ENCODE assay signal across 17 cellular contexts in the genomic region with DNA sequence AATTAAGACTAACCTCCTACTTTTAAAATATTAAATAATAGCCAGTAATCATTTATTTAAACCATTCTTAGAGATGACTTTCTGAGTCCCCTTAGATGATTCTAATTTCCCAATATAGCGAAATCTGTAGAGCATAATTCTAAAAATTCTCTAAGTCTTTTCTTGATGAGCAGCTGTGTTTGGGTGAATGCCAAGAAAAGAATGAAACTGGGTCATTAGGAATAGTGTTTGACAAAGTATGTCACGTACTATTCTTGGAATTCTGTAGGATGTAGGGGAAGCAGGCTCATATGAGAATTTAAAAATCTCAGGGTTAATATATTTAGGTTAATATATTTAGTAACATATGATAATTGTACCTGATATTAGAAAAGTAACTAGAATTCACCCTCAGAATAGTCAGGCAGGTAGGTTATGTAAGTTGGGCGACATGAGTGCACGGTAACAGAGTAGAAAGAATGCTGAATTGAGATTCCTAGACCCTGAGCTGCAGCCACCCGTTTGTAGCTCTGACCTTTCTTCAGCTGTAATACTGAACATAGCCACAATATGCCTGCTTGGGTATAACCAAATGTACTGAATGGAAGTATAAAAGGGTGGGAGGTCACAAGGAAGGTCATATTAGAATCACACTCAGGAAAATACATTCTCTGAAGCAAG.
DNase-seq lines count a peak whose midpoint lies in the region; ATAC-seq, FAIRE-seq and TF ChIP-seq lines count a peak whose summit lies in the region.
"Had no signal": no experiment of that assay in that cellular context is flagged by ENCODE, and none has a peak within 500 bp of the region (broad histone marks: within the 10 kb centered on the region; RNA-seq: fewer than 3 reads in every experiment).

No MANE protein-coding gene starts in this region.

- H4K20me1 ChIP-seq in GM12878 (ENCODE audit: control insufficient read depth, insufficient read depth) = no peaks in the 10 kb centered on the region

- no peak overlapping the region for H3K27ac ChIP-seq in GM12878 (ENCODE audit: control insufficient read depth, insufficient read depth)
- H3K27ac ChIP-seq in RWPE1 = no peak overlapping the region

- no peaks in the 10 kb centered on the region; the same call in 2 of the 3 replicates for H3K9me3 ChIP-seq in GM12878 (replicated peaks; ENCODE audit: control insufficient read depth, insufficient read depth, low read length)

- CTCF ChIA-PET in GM12878 (lab: Yijun Ruan, JAX) (interaction anchor here (1.0 kb wide), 1 partner anchor 18 kb away, joined by 3 read pairs; no protein-coding TSS in a partner anchor), RWPE1 (lab: Yijun Ruan, JAX) (interaction anchor here (0.7 kb wide), 1 partner anchor 1660 kb away, joined by 3 read pairs; no protein-coding TSS in a partner anchor)

- no peaks in the 10 kb centered on the region for H3K27me3 Mint-ChIP-seq in glutamatergic neuron (ENCODE audit: unreplicated experiment)
- H3K27me3 Mint-ChIP-seq: CD4-positive, alpha-beta memory T cell had no signal

- WGBS in GM12878 (ENCODE audit: insufficient coverage, insufficient replicate concordance, low lambda C conversion rate, missing lambda C conversion rate) = 13% methylated on average over 5 of the region's 5 CpGs

- TF ChIP-seq CTCF in GM12878 (IDR thresholded peaks at IDR 0.05 in 2 of 3, conservative IDR thresholded peaks at IDR 0.05 in 1 of 3; ENCODE audit: control insufficient read depth in 2 of 3, extremely low read depth in 1 of 3, insufficient read depth in 1 of 3, low read depth in 3 of 3, low read length in 3 of 3) (no peak), glutamatergic neuron (IDR thresholded peaks at IDR 0.05; ENCODE audit: partially characterized antibody, unreplicated experiment) (no peak), RWPE1 (conservative IDR thresholded peaks at IDR 0.05; ENCODE audit: low read depth) (no peak)

- H3K4me2 ChIP-seq in GM12878 (ENCODE audit: control insufficient read depth, insufficient read depth) = no peak overlapping the region
- H3K4me2 ChIP-seq: GM23338 had no signal

- DNase-seq in GM12878 (ENCODE audit: low read depth, low spot score) (no peak), kidney tubule cell (ENCODE audit: low spot score) (peak; percentile 1), putamen (ENCODE audit: low spot score) (peak; percentile 70), glutamatergic neuron (no peak), NCI-H446 (lab: John Stamatoyannopoulos, UW) (no peak), RWPE1 (ENCODE audit: low spot score) (no peak)
- DNase-seq: Calu3; CD4-positive, alpha-beta memory T cell; COR-L47; DMS53; DMS79 treated with DMSO at 0.1 percent for 48 hours; H9 had no signal

- no peaks in the 10 kb centered on the region for H3K79me2 ChIP-seq in GM12878 (ENCODE audit: control insufficient read depth, insufficient read depth, low read length)

- no TSS peak for BruUV-seq in GM12878 (replicated peaks; lab: Mats Ljungman, UMichigan)

- SMC1A ChIA-PET in GM12878 (lab: Charles Lee; ENCODE audit: uncharacterized antibody, unreplicated experiment) = interaction anchor here (0.8 to 2.7 kb wide), 8 partner anchors 8 to 526 kb away, joined by 3 to 9 read pairs (median 3); no protein-coding TSS in a partner anchor

- H3K27me3 ChIP-seq in GM12878 (replicated peaks in 1 of 2; ENCODE audit: control insufficient read depth in 2 of 2, insufficient read depth in 2 of 2, low read length in 1 of 2) = no peaks in the 10 kb centered on the region

- TF ChIP-seq EP300 in GM12878 (IDR thresholded peaks at IDR 0.05; ENCODE audit: borderline replicate concordance in 1 of 2, control insufficient read depth in 1 of 2, low read depth in 2 of 2, low read length in 2 of 2) = no peak

- in situ Hi-C loops in GM12878 (cut with MboI) = no loop called here

- no peak for FAIRE-seq in GM12878 (lab: Jason Lieb, UNC)
- FAIRE-seq: G401.6, GM19239 had no signal

- no peaks in the 10 kb centered on the region for H3K9me3 Mint-ChIP-seq in glutamatergic neuron (ENCODE audit: unreplicated experiment)

- H3K36me3 ChIP-seq in GM12878 (ENCODE audit: control insufficient read depth in 2 of 2, insufficient read depth in 2 of 2, low read length in 1 of 2) = no peaks in the 10 kb centered on the region

- POLR2A ChIA-PET in GM12878 (lab: Charles Lee) (interaction anchor here (1.0 to 1.1 kb wide), 2 partner anchors 13 to 80 kb away, joined by 3 to 4 read pairs; no protein-coding TSS in a partner anchor), RWPE1 (lab: Yijun Ruan, JAX; ENCODE audit: low non-redundant PET) (no interaction called here)

- no peaks in the 10 kb centered on the region for H3K4me1 Mint-ChIP-seq in glutamatergic neuron (ENCODE audit: low read depth, unreplicated experiment)
- H3K4me1 Mint-ChIP-seq: CD4-positive, alpha-beta memory T cell had no signal

- H3K27ac Mint-ChIP-seq in glutamatergic neuron (ENCODE audit: unreplicated experiment) = no peak overlapping the region
- H3K27ac Mint-ChIP-seq: CD4-positive, alpha-beta memory T cell; GM23338; H9 had no signal

- ATAC-seq in GM12878 = peak; percentile 44
- no peak for ATAC-seq in HG03565 (IDR thresholded peaks at IDR 0.05; ENCODE audit: unreplicated experiment)
- ATAC-seq: GM23338, HCT116 had no signal

- intact Hi-C loops in GM12878 (cut with micrococcal nuclease; ENCODE audit: unreplicated experiment) = loop anchor here (5.0 kb wide), 1 partner anchor 355 kb away; no protein-coding TSS in a partner anchor

- H2AFZ ChIP-seq in GM12878 (ENCODE audit: control insufficient read depth, low read depth, low read length) = no peak overlapping the region
- H2AFZ ChIP-seq: GM23338 had no signal

- no peak overlapping the region for H3K4me3 Mint-ChIP-seq in glutamatergic neuron (ENCODE audit: unreplicated experiment)
- H3K4me3 Mint-ChIP-seq: CD4-positive, alpha-beta memory T cell; GM23338; H9 had no signal

- no peak overlapping the region for H3K9ac ChIP-seq in GM12878 (ENCODE audit: control insufficient read depth, insufficient read depth, low read length)

- no peak for TF ChIP-seq RAD21 in GM12878 (IDR thresholded peaks at IDR 0.05; ENCODE audit: insufficient read depth, low read depth, low read length)

- TF ChIP-seq POLR2A in GM12878 (IDR thresholded peaks at IDR 0.05; ENCODE audit: low read depth, low read length) = no peak

- H3K4me1 ChIP-seq in GM12878 (ENCODE audit: control insufficient read depth, insufficient read depth, low read length) = no peaks in the 10 kb centered on the region

- RAD21 ChIA-PET in GM12878 (lab: Charles Lee; ENCODE audit: unreplicated experiment) = interaction anchor here (0.6 to 10.4 kb wide), 6 partner anchors 15 to 211 kb away, joined by 3 to 145 read pairs (median 3); no protein-coding TSS in a partner anchor

- no peak overlapping the region for H3K4me3 ChIP-seq in GM12878
- H3K4me3 ChIP-seq: GM23338 had no signal

- H3K36me3 Mint-ChIP-seq in glutamatergic neuron (ENCODE audit: unreplicated experiment) = no peaks in the 10 kb centered on the region
- H3K36me3 Mint-ChIP-seq: CD4-positive, alpha-beta memory T cell had no signal

TF ChIP-seq in GM12878, 131 proteins besides CTCF, POLR2A, EP300 and RAD21 (continues in another document):
- TF ChIP-seq ZZZ3 (IDR thresholded peaks at IDR 0.05; ENCODE audit: control insufficient read depth, insufficient read length, low read depth) (no peak), BRCA1 (IDR thresholded peaks at IDR 0.05; ENCODE audit: low read depth, low read length) (no peak), SREBF1 (IDR thresholded peaks at IDR 0.05; ENCODE audit: low read length) (no peak), BMI1 (IDR thresholded peaks at IDR 0.05; ENCODE audit: borderline replicate concordance) (no peak), CREB1 (IDR thresholded peaks at IDR 0.05; ENCODE audit: low read depth) (no peak), BHLHE40 (IDR thresholded peaks at IDR 0.05; ENCODE audit: borderline replicate concordance in 1 of 2, low read depth in 2 of 2, low read length in 1 of 2) (no peak)
- TF ChIP-seq, protein P1, sequence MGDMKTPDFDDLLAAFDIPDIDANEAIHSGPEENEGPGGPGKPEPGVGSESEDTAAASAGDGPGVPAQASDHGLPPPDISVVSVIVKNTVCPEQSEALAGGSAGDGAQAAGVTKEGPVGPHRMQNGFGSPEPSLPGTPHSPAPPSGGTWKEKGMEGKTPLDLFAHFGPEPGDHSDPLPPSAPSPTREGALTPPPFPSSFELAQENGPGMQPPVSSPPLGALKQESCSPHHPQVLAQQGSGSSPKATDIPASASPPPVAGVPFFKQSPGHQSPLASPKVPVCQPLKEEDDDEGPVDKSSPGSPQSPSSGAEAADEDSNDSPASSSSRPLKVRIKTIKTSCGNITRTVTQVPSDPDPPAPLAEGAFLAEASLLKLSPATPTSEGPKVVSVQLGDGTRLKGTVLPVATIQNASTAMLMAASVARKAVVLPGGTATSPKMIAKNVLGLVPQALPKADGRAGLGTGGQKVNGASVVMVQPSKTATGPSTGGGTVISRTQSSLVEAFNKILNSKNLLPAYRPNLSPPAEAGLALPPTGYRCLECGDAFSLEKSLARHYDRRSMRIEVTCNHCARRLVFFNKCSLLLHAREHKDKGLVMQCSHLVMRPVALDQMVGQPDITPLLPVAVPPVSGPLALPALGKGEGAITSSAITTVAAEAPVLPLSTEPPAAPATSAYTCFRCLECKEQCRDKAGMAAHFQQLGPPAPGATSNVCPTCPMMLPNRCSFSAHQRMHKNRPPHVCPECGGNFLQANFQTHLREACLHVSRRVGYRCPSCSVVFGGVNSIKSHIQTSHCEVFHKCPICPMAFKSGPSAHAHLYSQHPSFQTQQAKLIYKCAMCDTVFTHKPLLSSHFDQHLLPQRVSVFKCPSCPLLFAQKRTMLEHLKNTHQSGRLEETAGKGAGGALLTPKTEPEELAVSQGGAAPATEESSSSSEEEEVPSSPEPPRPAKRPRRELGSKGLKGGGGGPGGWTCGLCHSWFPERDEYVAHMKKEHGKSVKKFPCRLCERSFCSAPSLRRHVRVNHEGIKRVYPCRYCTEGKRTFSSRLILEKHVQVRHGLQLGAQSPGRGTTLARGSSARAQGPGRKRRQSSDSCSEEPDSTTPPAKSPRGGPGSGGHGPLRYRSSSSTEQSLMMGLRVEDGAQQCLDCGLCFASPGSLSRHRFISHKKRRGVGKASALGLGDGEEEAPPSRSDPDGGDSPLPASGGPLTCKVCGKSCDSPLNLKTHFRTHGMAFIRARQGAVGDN (IDR thresholded peaks at IDR 0.05) = no peak
- TF ChIP-seq, protein P2, sequence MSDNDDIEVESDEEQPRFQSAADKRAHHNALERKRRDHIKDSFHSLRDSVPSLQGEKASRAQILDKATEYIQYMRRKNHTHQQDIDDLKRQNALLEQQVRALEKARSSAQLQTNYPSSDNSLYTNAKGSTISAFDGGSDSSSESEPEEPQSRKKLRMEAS (IDR thresholded peaks at IDR 0.05; ENCODE audit: low read depth, low read length) = no peak

Comparison
In these comparisons a context has a peak if more than half of its experiments do, and no peak if none do; other contexts are left out.
1. DNase-seq: peak in kidney tubule cell (single experiment) and putamen (single experiment); none in GM12878 (single experiment), glutamatergic neuron (single experiment), NCI-H446 (0 of 2) and RWPE1 (single experiment).